Comparison of ENCODE assay signal across 18 cellular contexts in genomic region chr2:236557894-236558532, GRCh38.
"Had no signal": no experiment of that assay in that cellular context is flagged by ENCODE, and none has a peak within 500 bp of the region (broad histone marks: within the 10 kb centered on the region; RNA-seq: fewer than 3 reads in every experiment).

No MANE protein-coding gene starts in this region.

- H3K27me3 Mint-ChIP-seq: activated CD4-positive, alpha-beta T cell treated with anti-CD3 and anti-CD28 coated beads for 36 hours; naive B cell had no signal

- H3K4me1 ChIP-seq: adrenal gland, gastrocnemius medialis, right atrium auricular region, transverse colon had no signal

- ATAC-seq: gastrocnemius medialis; stimulated activated effector memory CD8-positive, alpha-beta T cell treated with anti-CD3 and anti-CD28 coated beads, Interleukin-12 subunit alpha, Interleukin-12 subunit beta, amount 100 ng/mL, for 72 hours had no signal

- H3K9me3 ChIP-seq: adrenal gland, gastrocnemius medialis, neutrophil, transverse colon had no signal

- FAIRE-seq: small intestine had no signal

- H3K36me3 ChIP-seq: adrenal gland, gastrocnemius medialis, neutrophil, right atrium auricular region, transverse colon had no signal

- H3K27me3 ChIP-seq: gastrocnemius medialis, neutrophil, right atrium auricular region, transverse colon had no signal

- H3K27ac ChIP-seq: adrenal gland, epithelial cell of prostate, gastrocnemius medialis, neutrophil, right atrium auricular region, transverse colon, VCaP had no signal

- H3K4me3 Mint-ChIP-seq: activated CD4-positive, alpha-beta memory T cell treated with anti-CD3 and anti-CD28 coated beads, Interleukin-2, amount 10 ng/mL, durations not matched to agents 7 days and 5 days; activated CD4-positive, alpha-beta T cell treated with anti-CD3 and anti-CD28 coated beads for 36 hours; stimulated activated effector memory CD8-positive, alpha-beta T cell treated with anti-CD3 and anti-CD28 coated beads, Interleukin-12 subunit alpha, Interleukin-12 subunit beta, amount 100 ng/mL, for 72 hours had no signal

- H3K4me3 ChIP-seq: adrenal gland, gastrocnemius medialis, right atrium auricular region, transverse colon had no signal

- H3K27ac Mint-ChIP-seq: activated CD4-positive, alpha-beta memory T cell treated with anti-CD3 and anti-CD28 coated beads, Interleukin-2, amount 10 ng/mL, durations not matched to agents 7 days and 5 days; activated CD4-positive, alpha-beta T cell treated with anti-CD3 and anti-CD28 coated beads for 36 hours; stimulated activated effector memory CD8-positive, alpha-beta T cell treated with anti-CD3 and anti-CD28 coated beads, Interleukin-12 subunit alpha, Interleukin-12 subunit beta, amount 100 ng/mL, for 72 hours had no signal

- DNase-seq: activated CD4-positive, alpha-beta memory T cell treated with anti-CD3 and anti-CD28 coated beads, Interleukin-2, amount 10 ng/mL, durations not matched to agents 7 days and 5 days; activated CD4-positive, alpha-beta T cell treated with anti-CD3 and anti-CD28 coated beads for 36 hours; adrenal gland; central memory CD4-positive, alpha-beta T cell; cortex of kidney; effector CD8-positive, alpha-beta T cell; gastrocnemius medialis; kidney; naive B cell; posterior cingulate gyrus; small intestine; SW 1271; transverse colon had no signal
